In the genomic region with DNA sequence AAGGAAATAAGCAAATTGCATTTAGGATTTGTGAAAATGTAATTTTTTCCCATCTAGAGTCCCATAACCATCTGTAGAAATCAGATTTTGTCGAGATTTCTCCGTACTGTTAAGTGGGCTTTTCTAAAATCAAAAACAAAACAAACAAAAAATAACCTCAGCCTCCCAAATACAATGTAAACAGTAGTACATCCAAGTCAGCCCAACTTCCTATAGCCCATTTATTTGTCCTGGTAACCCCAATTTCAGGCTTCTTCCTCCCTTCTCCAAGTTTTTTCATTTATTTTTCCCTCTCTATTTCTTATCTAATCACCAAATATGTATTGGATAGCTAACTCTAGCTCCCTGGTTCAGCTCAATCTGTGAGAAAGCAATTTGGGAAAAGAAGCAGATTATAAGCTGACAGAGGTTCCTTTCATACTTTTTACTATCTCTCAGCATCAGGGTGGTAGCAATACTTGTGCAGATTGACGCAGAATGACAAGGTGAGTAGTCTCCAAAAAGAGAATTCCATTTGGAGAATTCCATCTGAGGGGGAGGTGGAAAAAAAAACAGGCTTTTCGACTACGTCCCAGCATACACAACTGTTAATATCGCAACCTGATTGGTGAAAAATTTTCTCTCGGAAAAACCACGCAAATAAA, we compare ENCODE assay signal across 11 cellular contexts.
DNase-seq lines count a peak whose midpoint lies in the region; ATAC-seq, FAIRE-seq and TF ChIP-seq lines count a peak whose summit lies in the region.
"Had no signal": no experiment of that assay in that cellular context is flagged by ENCODE, and none has a peak within 500 bp of the region (broad histone marks: within the 10 kb centered on the region; RNA-seq: fewer than 3 reads in every experiment).

No MANE protein-coding gene starts in this region.

- no peaks in the 10 kb centered on the region for H3K27me3 ChIP-seq in CD4-positive, alpha-beta T cell (ENCODE audit: control insufficient read depth, insufficient read depth, low read length)
- no peaks in the 10 kb centered on the region for H3K27me3 ChIP-seq in astrocyte (ENCODE audit: insufficient read depth, low read length)

- peaks cover 42% of the 10 kb centered on the region for H3K4me1 Mint-ChIP-seq in CD4-positive, alpha-beta T cell (ENCODE audit: low read depth)
- H3K4me1 Mint-ChIP-seq in astrocyte (ENCODE audit: low read depth, unreplicated experiment) (no peaks in the 10 kb centered on the region), mesothelial cell of epicardium (peaks cover 23% of the 10 kb centered on the region)

- H4K20me1 ChIP-seq in astrocyte (ENCODE audit: insufficient read depth, low read length): no peaks in the 10 kb centered on the region

- CTCF ChIA-PET in CD4-positive, alpha-beta T cell (lab: Charles Lee): interaction anchor here (0.7 to 6.7 kb wide), 3 partner anchors 10 to 28 kb away, joined by 3 to 42 read pairs (median 3); a partner anchor contains a TSS

- H3K27ac Mint-ChIP-seq in CD4-positive, alpha-beta T cell: peak overlapping the region; percentile 99
- H3K27ac Mint-ChIP-seq in astrocyte (ENCODE audit: unreplicated experiment) (no peak overlapping the region), mesothelial cell of epicardium (peak overlapping the region; percentile 60)

- peak overlapping the region; percentile 87 for H3K27ac ChIP-seq in CD4-positive, alpha-beta T cell (ENCODE audit: low read depth, low read length)
- no peak overlapping the region for H3K27ac ChIP-seq in astrocyte (ENCODE audit: low read depth, low read length)
- H3K27ac ChIP-seq: SK-N-MC had no signal

- no peak for TF ChIP-seq CTCF in CD4-positive, alpha-beta T cell (IDR thresholded peaks at IDR 0.05)
- no peak for TF ChIP-seq CTCF in astrocyte (IDR thresholded peaks at IDR 0.05; ENCODE audit: insufficient read depth, low read depth, low read length)
- no peak for TF ChIP-seq CTCF in mesothelial cell of epicardium (IDR thresholded peaks at IDR 0.05; ENCODE audit: unreplicated experiment)

- peak overlapping the region; percentile 100 for H3K4me3 Mint-ChIP-seq in CD4-positive, alpha-beta T cell
- H3K4me3 Mint-ChIP-seq in astrocyte (ENCODE audit: unreplicated experiment) (no peak overlapping the region), mesothelial cell of epicardium (peak overlapping the region; percentile 87)

- peaks cover 4% of the 10 kb centered on the region for H3K4me1 ChIP-seq in astrocyte (ENCODE audit: insufficient read depth, low read length)
- H3K4me1 ChIP-seq: prostate gland had no signal

- no peaks in the 10 kb centered on the region for H3K36me3 ChIP-seq in astrocyte (ENCODE audit: insufficient read depth, low read length)
- H3K36me3 ChIP-seq: prostate gland had no signal

- H3K27me3 Mint-ChIP-seq in CD4-positive, alpha-beta T cell: peaks cover 8% of the 10 kb centered on the region
- peaks cover 4% of the 10 kb centered on the region for H3K27me3 Mint-ChIP-seq in astrocyte (ENCODE audit: low read depth, unreplicated experiment)
- no peaks in the 10 kb centered on the region for H3K27me3 Mint-ChIP-seq in mesothelial cell of epicardium (ENCODE audit: low read depth)

- no peak for ATAC-seq in CD4-positive, alpha-beta T cell (ENCODE audit: poor library complexity)
- ATAC-seq in HG02588 (IDR thresholded peaks at IDR 0.05; ENCODE audit: unreplicated experiment) (no peak), esophagus mucosa (no peak)

- H3K4me2 ChIP-seq in astrocyte (ENCODE audit: low read length): peak overlapping the region; percentile 90

- H3K9ac ChIP-seq in astrocyte (ENCODE audit: low read length): no peak overlapping the region

- no peaks in the 10 kb centered on the region for H3K9me3 Mint-ChIP-seq in CD4-positive, alpha-beta T cell
- H3K9me3 Mint-ChIP-seq in astrocyte (ENCODE audit: unreplicated experiment) (no peaks in the 10 kb centered on the region), mesothelial cell of epicardium (no peaks in the 10 kb centered on the region)

- POLR2A ChIA-PET in CD4-positive, alpha-beta T cell (lab: Charles Lee): interaction anchor here (0.8 to 7.2 kb wide), 23 partner anchors 8 to 1660 kb away, joined by 3 to 754 read pairs (median 55); a partner anchor contains a TSS

- peak overlapping the region; percentile 62 for H3K4me3 ChIP-seq in astrocyte (ENCODE audit: insufficient read depth, low read depth, low read length)
- H3K4me3 ChIP-seq: SK-N-MC had no signal

- intact Hi-C loops in CD4-positive, alpha-beta T cell (cut with DNase I, micrococcal nuclease): loop anchor here (2.0 to 5.0 kb wide), 2 partner anchors 40 to 110 kb away; a partner anchor contains a TSS

- H3K9me3 ChIP-seq in CD4-positive, alpha-beta T cell (ENCODE audit: control insufficient read depth, low read length): no peaks in the 10 kb centered on the region
- H3K9me3 ChIP-seq in astrocyte (ENCODE audit: insufficient read depth, low read depth, low read length): no peaks in the 10 kb centered on the region
- H3K9me3 ChIP-seq: prostate gland had no signal

- no peak for FAIRE-seq in astrocyte (lab: Jason Lieb, UNC)

- H2AFZ ChIP-seq in astrocyte (ENCODE audit: low read depth, low read length): no peak overlapping the region

- DNase-seq in CD4-positive, alpha-beta T cell: no peak
- DNase-seq in HT-29 (ENCODE audit: low spot score) (peak; percentile 13), astrocyte (ENCODE audit: low read depth) (no peak), mesothelial cell of epicardium (ENCODE audit: low spot score in 2 of 2, unreplicated experiment in 2 of 2) (no peak), NCI-H1694 (lab: John Stamatoyannopoulos, UW) (no peak), NCI-H226 (no peak)
- DNase-seq: NCI-H1694 treated with DMSO at 0.1 percent for 48 hours had no signal

- H3K36me3 Mint-ChIP-seq in CD4-positive, alpha-beta T cell (ENCODE audit: low read depth): peaks cover 28% of the 10 kb centered on the region
- H3K36me3 Mint-ChIP-seq in astrocyte (ENCODE audit: low read depth, unreplicated experiment) (no peaks in the 10 kb centered on the region), mesothelial cell of epicardium (no peaks in the 10 kb centered on the region)

- no peaks in the 10 kb centered on the region for H3K79me2 ChIP-seq in astrocyte (ENCODE audit: insufficient read depth, low read length)
